Comparison of ENCODE assay signal across 9 cellular contexts in genomic region chr15:96358006-96358794, GRCh38. TPM values are rescaled to one million over a fixed set of nuclear protein-coding genes. Genes with fewer than 3 reads are reported as not detected.
DNase-seq lines count a peak whose midpoint lies in the region; ATAC-seq and TF ChIP-seq lines count a peak whose summit lies in the region.
"Had no signal": no experiment of that assay in that cellular context is flagged by ENCODE, and none has a peak within 500 bp of the region (broad histone marks: within the 10 kb centered on the region; RNA-seq: fewer than 3 reads in every experiment).

No MANE protein-coding gene starts in this region.

- POLR2A ChIA-PET in BJ (lab: Charles Lee): interaction anchor here (0.5 kb wide), 1 partner anchor 27 kb away, joined by 5 read pairs; no protein-coding TSS in a partner anchor

- peaks cover 4% of the 10 kb centered on the region for H3K36me3 Mint-ChIP-seq in nephron (ENCODE audit: low read depth)

- H3K27ac Mint-ChIP-seq in nephron: peak overlapping the region in 2 of 3 experiments; percentile 88 to 99

- H3K36me3 ChIP-seq in BJ (ENCODE audit: control insufficient read depth, insufficient read depth, low read length): peaks cover 1% of the 10 kb centered on the region; the same call in 1 of the 2 replicates

- H3K27me3 Mint-ChIP-seq in nephron (ENCODE audit: low read depth): peaks cover 86% of the 10 kb centered on the region

- DNase-seq in BJ (ENCODE audit: low read depth): no peak
- peak; percentile 23 for DNase-seq in HuH-7.5 (ENCODE audit: low spot score)
- DNase-seq in coronary artery (ENCODE audit: low spot score): no peak
- no peak for DNase-seq in stimulated activated CD4-positive, alpha-beta T cell treated with anti-CD3 and anti-CD28 coated beads, Interleukin-1b, Interleukin-23, amount 100 ng/mL, for 48 hours
- DNase-seq in stimulated activated CD4-positive, alpha-beta T cell treated with anti-CD3 and anti-CD28 coated beads, Interleukin-4, amount 100 ng/mL, for 24 hours: no peak
- no peak for DNase-seq in Kasumi-1 (lab: John Stamatoyannopoulos, UW)
- DNase-seq: anterior cingulate cortex had no signal

- no peak overlapping the region for H3K4me3 Mint-ChIP-seq in nephron

- peak overlapping the region; percentile 81 for H3K4me3 ChIP-seq in BJ (ENCODE audit: low read depth, low read length)
- H3K4me3 ChIP-seq in coronary artery: peak overlapping the region; percentile 88

- no peak for ATAC-seq in GM21619 (IDR thresholded peaks at IDR 0.05; ENCODE audit: unreplicated experiment)

- no peaks in the 10 kb centered on the region for H3K9me3 Mint-ChIP-seq in nephron

- H3K27me3 ChIP-seq in BJ (ENCODE audit: control insufficient read depth, insufficient read depth, low read length): peaks cover 2% of the 10 kb centered on the region; the same call in 1 of the 2 replicates

- H3K27ac ChIP-seq in coronary artery: peak overlapping the region in 1 of 2 donors; percentile 69

- CTCF ChIA-PET in BJ (lab: Yijun Ruan, JAX): interaction anchor here (0.7 to 1.4 kb wide), 5 partner anchors 9 to 298 kb away, joined by 3 to 8 read pairs (median 3); no protein-coding TSS in a partner anchor

- H3K4me1 Mint-ChIP-seq in nephron: peaks cover 41% of the 10 kb centered on the region

- TF ChIP-seq CTCF in BJ (IDR thresholded peaks at IDR 0.05; ENCODE audit: insufficient read depth, low read depth, low read length): no peak
- TF ChIP-seq CTCF in coronary artery (IDR thresholded peaks at IDR 0.05): no peak
- TF ChIP-seq CTCF in nephron (IDR thresholded peaks at IDR 0.05; ENCODE audit: unreplicated experiment in 3 of 3): no peak

RNA-seq across cellular contexts. Expression of gene NR2F2, which starts 27.7 kb away (rescaled TPM):
- polyA plus RNA-seq in BJ (2011; rRNA removed): 47.0 and 50.0 TPM in 2 replicates
- 54.5 and 63.5 TPM in 2 replicates for polyA minus RNA-seq in BJ (2011; rRNA and poly(A)+ RNA removed)
